19 cellular contexts compared by ENCODE assay signal in genomic region chr20:25402583-25402982, GRCh38. TPM values are rescaled to one million over a fixed set of nuclear protein-coding genes. Genes with fewer than 3 reads are reported as not detected.
DNase-seq lines count a peak whose midpoint lies in the region; ATAC-seq and TF ChIP-seq lines count a peak whose summit lies in the region.
"Had no signal": no experiment of that assay in that cellular context is flagged by ENCODE, and none has a peak within 500 bp of the region (broad histone marks: within the 10 kb centered on the region; RNA-seq: fewer than 3 reads in every experiment).

No MANE protein-coding gene starts in this region.

- no peaks in the 10 kb centered on the region for H3K4me1 ChIP-seq in endodermal cell (ENCODE audit: control insufficient read depth, insufficient read depth, low read length)
- peaks cover 0 to 14% (median 0%) of the 10 kb centered on the region in 4 donors for H3K4me1 ChIP-seq in stomach
- H3K4me1 ChIP-seq in colonic mucosa = no peaks in the 10 kb centered on the region

- intact Hi-C loops in stomach (cut with DNase I; ENCODE audit: low total_unique reads) = no loop called here
- intact Hi-C loops in colonic mucosa (cut with DNase I) = loop anchor here (5.0 to 10.0 kb wide), 2 partner anchors 105 to 338 kb away; no protein-coding TSS in a partner anchor

- peaks cover 52% of the 10 kb centered on the region for H3K9me3 Mint-ChIP-seq in endodermal cell

- H3K4me3 Mint-ChIP-seq in endodermal cell = no peak overlapping the region
- H3K4me3 Mint-ChIP-seq: CD14-positive monocyte had no signal

- H3K4me3 ChIP-seq in endodermal cell (ENCODE audit: low read length) (peak overlapping the region; percentile 54), stomach (no peak overlapping the region), colonic mucosa (no peak overlapping the region)
- H3K4me3 ChIP-seq: A549, HAP-1 had no signal

- no peaks in the 10 kb centered on the region for H3K27me3 Mint-ChIP-seq in endodermal cell (ENCODE audit: insufficient read depth)

- TF ChIP-seq POLR2A in stomach (IDR thresholded peaks at IDR 0.05) = no peak

- H3K36me3 Mint-ChIP-seq in endodermal cell (ENCODE audit: low read depth) = peaks cover 4% of the 10 kb centered on the region

- peaks cover 11% of the 10 kb centered on the region for H3K4me1 Mint-ChIP-seq in endodermal cell

- no peak overlapping the region for H3K9ac ChIP-seq in endodermal cell (ENCODE audit: extremely low read depth, low read length, poor library complexity, severe bottlenecking)
- no peak overlapping the region for H3K9ac ChIP-seq in colonic mucosa (ENCODE audit: low read depth in 2 of 2, low read length in 2 of 2)
- H3K9ac ChIP-seq: SK-N-SH had no signal

- H3K27me3 ChIP-seq in endodermal cell (ENCODE audit: control insufficient read depth, insufficient read depth, low read length, poor library complexity, severe bottlenecking) (no peaks in the 10 kb centered on the region), stomach (peaks cover 0 to 3% (median 0%) of the 10 kb centered on the region in 3 donors), colonic mucosa (no peaks in the 10 kb centered on the region)

- H3K36me3 ChIP-seq in endodermal cell (ENCODE audit: control insufficient read depth, insufficient read depth, low read length) (no peaks in the 10 kb centered on the region), stomach (no peaks in the 10 kb centered on the region), colonic mucosa (no peaks in the 10 kb centered on the region)
- H3K36me3 ChIP-seq: HAP-1 had no signal

- DNase-seq in NCI-H748 (lab: John Stamatoyannopoulos, UW; ENCODE audit: unreplicated experiment) (peak; percentile 11), NCI-H748 treated with DMSO at 0.1 percent for 48 hours (lab: John Stamatoyannopoulos, UW) (no peak), NCI-H69 (lab: John Stamatoyannopoulos, UW) (peak; percentile 18), endodermal cell (peak; percentile 65), stomach (no peak), colonic mucosa (no peak)
- DNase-seq: COR-L47, MV-4-11, NCI-H1417 treated with DMSO at 0.1 percent for 48 hours, NCI-H2029, NCI-H446, NCI-H82, Right ventricle myocardium superior, SK-N-SH had no signal

- TF ChIP-seq CTCF in endodermal cell (conservative IDR thresholded peaks at IDR 0.05) (no peak), stomach (IDR thresholded peaks at IDR 0.05) (no peak), colonic mucosa (IDR thresholded peaks at IDR 0.05) (no peak)

- ATAC-seq in GM18520 (IDR thresholded peaks at IDR 0.05; ENCODE audit: unreplicated experiment) = no peak
- ATAC-seq: A549, Panc1 had no signal

- 91 to 94% methylated on average over 6 to 7 of the region's 7 CpGs for WGBS in endodermal cell (ENCODE audit: insufficient coverage in 1 of 2, insufficient read length in 1 of 2), 2 experiments
- 93 to 98% (median 95%) methylated on average over 7 of the region's 7 CpGs for WGBS in stomach, 5 donors

- H3K27ac ChIP-seq in endodermal cell (ENCODE audit: low read depth, low read length) (no peak overlapping the region), stomach (no peak overlapping the region), colonic mucosa (no peak overlapping the region)
- H3K27ac ChIP-seq: A549 had no signal

- no peak overlapping the region for H3K27ac Mint-ChIP-seq in endodermal cell
- H3K27ac Mint-ChIP-seq: CD14-positive monocyte had no signal

- no peak for TF ChIP-seq EP300 in stomach (IDR thresholded peaks at IDR 0.05)

- H3K9me3 ChIP-seq in endodermal cell (ENCODE audit: control insufficient read depth, low read length) (peaks cover 36% of the 10 kb centered on the region), stomach (peaks cover 14 to 33% (median 20%) of the 10 kb centered on the region in 4 donors), colonic mucosa (no peaks in the 10 kb centered on the region)
- H3K9me3 ChIP-seq: HAP-1 had no signal

RNA-seq across cellular contexts. Expression of gene GINS1, which starts 4.9 kb away (rescaled TPM):
- 10 to 100 TPM; 40.2 to 48.6 TPM for total RNA-seq in endodermal cell
- polyA plus RNA-seq in endodermal cell (2013, experiment 1 of 2) = 26.7 TPM
- polyA plus RNA-seq in endodermal cell (2013, experiment 2 of 2) = 30.4 TPM
- 1 to 10 TPM in 4 of 5 donors, not detected in 1; 1.0 to 9.4 (median 6.8) TPM for total RNA-seq in stomach
- polyA plus RNA-seq in stomach = 1 to 10 TPM; 1.1 to 2.8 (median 2.3) TPM
- total RNA-seq in colonic mucosa = 10 to 100 TPM in 1 of 2 donors, 1 to 10 TPM in 1; 5.4 to 24.0 TPM

RNA-seq across cellular contexts. Expression of gene ABHD12, which starts 11.9 kb away (rescaled TPM):
- total RNA-seq in endodermal cell (10 to 100 TPM; 48.2 to 52.7 TPM), stomach (10 to 100 TPM; 11.1 to 99.1 (median 53.1) TPM), colonic mucosa (10 to 100 TPM; 54.2 to 60.6 TPM)
- polyA plus RNA-seq in endodermal cell (2013, experiment 1 of 2) = 34.8 TPM
- 35.4 TPM for polyA plus RNA-seq in endodermal cell (2013, experiment 2 of 2)
- polyA plus RNA-seq in stomach = 10 to 100 TPM; 34.2 to 37.1 (median 34.2) TPM

Comparison
In these comparisons a context has a peak if more than half of its experiments do, and no peak if none do; other contexts are left out.
1. DNase-seq: peak in NCI-H748 (single experiment), NCI-H69 (single experiment) and endodermal cell (single experiment); none in NCI-H748 treated with DMSO at 0.1 percent for 48 hours (single experiment), stomach (single experiment) and colonic mucosa (single experiment).